8 cellular contexts compared by ENCODE assay signal in the genomic region with DNA sequence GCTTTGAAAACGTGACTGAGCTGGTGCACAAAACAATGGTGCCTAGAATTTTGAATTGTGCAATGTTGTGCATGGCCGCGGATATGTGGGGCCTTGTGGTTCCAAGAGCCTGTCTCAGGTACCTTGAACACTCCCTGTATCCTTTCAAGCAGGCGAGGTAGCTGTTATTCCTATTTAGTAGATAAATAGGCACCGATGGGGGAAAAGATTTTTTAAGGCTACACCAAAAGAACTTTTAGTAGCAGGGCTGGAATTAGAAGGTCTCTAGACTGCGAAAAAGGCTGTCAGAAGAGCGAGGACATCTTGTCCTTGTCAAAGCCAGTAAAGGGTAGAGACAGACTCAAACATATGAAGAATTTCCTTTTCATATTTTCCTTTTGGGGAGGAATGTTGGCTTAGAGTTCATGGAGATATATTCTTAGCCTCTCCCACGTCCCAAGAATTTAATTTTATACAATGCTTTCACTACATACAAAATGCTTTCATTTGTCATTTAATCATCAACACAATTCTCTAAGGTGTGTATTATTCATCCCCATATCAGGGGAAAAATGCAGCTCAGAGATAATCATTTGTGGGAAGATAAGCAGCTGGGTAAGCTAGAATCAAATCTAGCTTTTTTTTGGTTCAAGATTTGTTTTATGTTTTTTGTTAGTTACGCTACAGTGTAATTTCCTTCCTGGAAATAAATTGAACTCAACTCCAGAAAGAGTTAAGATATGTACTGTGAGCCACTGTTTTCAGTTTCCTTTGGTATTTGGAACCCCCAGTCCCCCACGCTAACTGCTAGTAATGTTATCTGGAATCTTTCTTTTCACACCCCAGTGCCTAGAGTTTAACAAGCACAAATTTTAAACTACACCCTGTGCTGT. TPM values are rescaled to one million over a fixed set of nuclear protein-coding genes. Genes with fewer than 3 reads are reported as not detected.
A peak's percentile ranks its signal among the peaks of the same experiment; 100 is the strongest.
DNase-seq lines count a peak whose midpoint lies in the region; ATAC-seq and TF ChIP-seq lines count a peak whose summit lies in the region.

No MANE protein-coding gene starts in this region.

- H3K27ac ChIP-seq in neuronal stem cell (replicated peaks; ENCODE audit: low read length) = peak overlapping the region; percentile 98

- no peaks in the 10 kb centered on the region for H3K9me3 ChIP-seq in neuronal stem cell (replicated peaks in 1 of 2; ENCODE audit: control insufficient read depth in 2 of 2, insufficient read depth in 1 of 2, low read depth in 1 of 2, low read length in 2 of 2)

- H3K36me3 ChIP-seq in neuronal stem cell (replicated peaks in 1 of 2; ENCODE audit: control insufficient read depth in 2 of 2, insufficient read depth in 2 of 2, low read length in 2 of 2) = peaks cover 18 to 31% of the 10 kb centered on the region in 2 donors

- DNase-seq in activated CD8-positive, alpha-beta memory T cell treated with anti-CD3 and anti-CD28 coated beads, Interleukin-2, amount 10 ng/mL, durations not matched to agents 7 days and 5 days = peak; percentile 75
- no peak for DNase-seq in activated CD8-positive, alpha-beta memory T cell treated with anti-CD3 and anti-CD28 coated beads for 24 hours
- DNase-seq in NCI-H446 (lab: John Stamatoyannopoulos, UW) = peak; percentile 47 to 50
- DNase-seq in activated T-helper 1 cell treated with Interleukin-2 at 50 U/mL for 16 hours (ENCODE audit: low read depth) = peak; percentile 29
- peak; percentile 47 to 75 for DNase-seq in foreskin fibroblast
- DNase-seq in neuronal stem cell (ENCODE audit: low spot score) = no peak
- no peak for DNase-seq in COLO829 (ENCODE audit: low spot score)
- DNase-seq in NCI-H774 (lab: John Stamatoyannopoulos, UW) = no peak

- H2BK12ac ChIP-seq in neuronal stem cell (ENCODE audit: low read length) = no peak overlapping the region

- CTCF ChIA-PET in activated CD8-positive, alpha-beta memory T cell treated with anti-CD3 and anti-CD28 coated beads, Interleukin-2, amount 10 ng/mL, durations not matched to agents 7 days and 5 days (lab: Charles Lee) = interaction anchor here (0.9 to 1.5 kb wide), 7 partner anchors 9 to 216 kb away, joined by 3 to 6 read pairs (median 3); no protein-coding TSS in a partner anchor

- H3K27me3 ChIP-seq in neuronal stem cell (ENCODE audit: control insufficient read depth in 3 of 3, insufficient read depth in 3 of 3, low read depth in 1 of 3, low read length in 3 of 3) = no peaks in the 10 kb centered on the region

- no peak overlapping the region for H3K18ac ChIP-seq in neuronal stem cell (ENCODE audit: low read length)

- peak overlapping the region; percentile 59 for H3K4me2 ChIP-seq in neuronal stem cell (ENCODE audit: insufficient read depth, low read length, poor library complexity, severe bottlenecking)

- no peak overlapping the region for H2BK120ac ChIP-seq in neuronal stem cell (ENCODE audit: low read depth, low read length)

- peak overlapping the region; percentile 100 for H3K27ac Mint-ChIP-seq in activated CD8-positive, alpha-beta memory T cell treated with anti-CD3 and anti-CD28 coated beads, Interleukin-2, amount 10 ng/mL, durations not matched to agents 7 days and 5 days

- peak overlapping the region; percentile 99 for H3K4me3 Mint-ChIP-seq in activated CD8-positive, alpha-beta memory T cell treated with anti-CD3 and anti-CD28 coated beads, Interleukin-2, amount 10 ng/mL, durations not matched to agents 7 days and 5 days

- ATAC-seq in activated CD8-positive, alpha-beta memory T cell treated with anti-CD3 and anti-CD28 coated beads, Interleukin-2, amount 10 ng/mL, durations not matched to agents 7 days and 5 days = no peak

- no CpG with 5 or more reads among the region's 10 CpGs for WGBS in neuronal stem cell (ENCODE audit: extremely low coverage in 2 of 2, insufficient read length in 2 of 2, insufficient replicate concordance in 1 of 2), 2 donors

- no peak for TF ChIP-seq CTCF in foreskin fibroblast (IDR thresholded peaks at IDR 0.05; ENCODE audit: low read depth, low read length)

- H3K79me1 ChIP-seq in neuronal stem cell (ENCODE audit: low read depth, low read length) = no peaks in the 10 kb centered on the region

- no peak overlapping the region for H2BK15ac ChIP-seq in neuronal stem cell (ENCODE audit: low read length)

- H2AFZ ChIP-seq in neuronal stem cell (ENCODE audit: low read length) = peak overlapping the region; percentile 79

- peaks cover 38% of the 10 kb centered on the region for H3K4me1 Mint-ChIP-seq in activated CD8-positive, alpha-beta memory T cell treated with anti-CD3 and anti-CD28 coated beads, Interleukin-2, amount 10 ng/mL, durations not matched to agents 7 days and 5 days

- H2AK5ac ChIP-seq in neuronal stem cell (ENCODE audit: low read depth, low read length) = no peak overlapping the region

- H3K36me3 Mint-ChIP-seq in activated CD8-positive, alpha-beta memory T cell treated with anti-CD3 and anti-CD28 coated beads, Interleukin-2, amount 10 ng/mL, durations not matched to agents 7 days and 5 days = peaks cover 38% of the 10 kb centered on the region

- H2BK5ac ChIP-seq in neuronal stem cell (ENCODE audit: low read length) = no peak overlapping the region

- H3K4me3 ChIP-seq in foreskin fibroblast (ENCODE audit: low read depth in 1 of 2, low read length in 2 of 2) (peak overlapping the region; percentile 97 to 99), neuronal stem cell (ENCODE audit: low read length in 2 of 2) (peak overlapping the region; percentile 94 to 98)

- no peak overlapping the region for H4K8ac ChIP-seq in neuronal stem cell (ENCODE audit: low read depth, low read length)

- H4K91ac ChIP-seq in neuronal stem cell (ENCODE audit: low read depth, low read length, poor library complexity) = no peak overlapping the region

- H3K9me3 Mint-ChIP-seq in activated CD8-positive, alpha-beta memory T cell treated with anti-CD3 and anti-CD28 coated beads, Interleukin-2, amount 10 ng/mL, durations not matched to agents 7 days and 5 days (ENCODE audit: low read depth) = no peaks in the 10 kb centered on the region

- no peak overlapping the region for H3K14ac ChIP-seq in neuronal stem cell (ENCODE audit: low read length)

- no peak overlapping the region for H3K9ac ChIP-seq in neuronal stem cell (ENCODE audit: low read depth, low read length, poor library complexity)

- H3K27me3 Mint-ChIP-seq in activated CD8-positive, alpha-beta memory T cell treated with anti-CD3 and anti-CD28 coated beads, Interleukin-2, amount 10 ng/mL, durations not matched to agents 7 days and 5 days = no peaks in the 10 kb centered on the region

- no peak overlapping the region for H3K23ac ChIP-seq in neuronal stem cell (ENCODE audit: low read depth, low read length, poor library complexity)

- no peak overlapping the region for H3K4ac ChIP-seq in neuronal stem cell (ENCODE audit: low read length)

- H3K4me1 ChIP-seq in neuronal stem cell (ENCODE audit: control insufficient read depth in 2 of 2, insufficient read depth in 1 of 2, low read depth in 1 of 2, low read length in 2 of 2) = peaks cover 3 to 24% of the 10 kb centered on the region in 2 donors

RNA-seq across cellular contexts. Expression of a gene that starts 1.7 kb away (rescaled TPM):
- 1,000 to 10,000 TPM; 1,728 to 2,522 TPM for total RNA-seq in activated CD8-positive, alpha-beta memory T cell treated with anti-CD3 and anti-CD28 coated beads, Interleukin-2, amount 10 ng/mL, durations not matched to agents 7 days and 5 days
- 406 TPM for polyA plus RNA-seq in neuronal stem cell (2013, experiment 1 of 2)
- 401 TPM for polyA plus RNA-seq in neuronal stem cell (2013, experiment 2 of 2)

Comparison
In these comparisons a context has a peak if more than half of its experiments do, and no peak if none do; other contexts are left out.
1. DNase-seq: peak in activated CD8-positive, alpha-beta memory T cell treated with anti-CD3 and anti-CD28 coated beads, Interleukin-2, amount 10 ng/mL, durations not matched to agents 7 days and 5 days (single experiment), NCI-H446 (2 of 2), activated T-helper 1 cell treated with Interleukin-2 at 50 U/mL for 16 hours (single experiment) and foreskin fibroblast (2 of 2); none in activated CD8-positive, alpha-beta memory T cell treated with anti-CD3 and anti-CD28 coated beads for 24 hours (single experiment), neuronal stem cell (single experiment), COLO829 (single experiment) and NCI-H774 (single experiment).